Comparison of ENCODE assay signal across 1 cellular context in genomic region chr6:21918081-21918480, GRCh38.
TF ChIP-seq lines count a peak whose summit lies in the region.

No MANE protein-coding gene starts in this region.

TF ChIP-seq in WTC11, 78 proteins besides CTCF, POLR2A, EP300 and RAD21 (continued from another document):
- TF ChIP-seq IRF1 (CRISPR knock-in tag; IDR thresholded peaks at IDR 0.05) (no peak), USF2 (CRISPR knock-in tag; IDR thresholded peaks at IDR 0.05) (no peak), FOXK1 (CRISPR knock-in tag; IDR thresholded peaks at IDR 0.05) (no peak), ETV6 (CRISPR knock-in tag; IDR thresholded peaks at IDR 0.05) (no peak), ZNF263 (CRISPR knock-in tag; IDR thresholded peaks at IDR 0.05; ENCODE audit: low read depth) (no peak), ZNF219 (CRISPR knock-in tag; IDR thresholded peaks at IDR 0.05; ENCODE audit: borderline replicate concordance) (no peak), MAX (CRISPR knock-in tag; IDR thresholded peaks at IDR 0.05) (no peak)
